In the genomic region with DNA sequence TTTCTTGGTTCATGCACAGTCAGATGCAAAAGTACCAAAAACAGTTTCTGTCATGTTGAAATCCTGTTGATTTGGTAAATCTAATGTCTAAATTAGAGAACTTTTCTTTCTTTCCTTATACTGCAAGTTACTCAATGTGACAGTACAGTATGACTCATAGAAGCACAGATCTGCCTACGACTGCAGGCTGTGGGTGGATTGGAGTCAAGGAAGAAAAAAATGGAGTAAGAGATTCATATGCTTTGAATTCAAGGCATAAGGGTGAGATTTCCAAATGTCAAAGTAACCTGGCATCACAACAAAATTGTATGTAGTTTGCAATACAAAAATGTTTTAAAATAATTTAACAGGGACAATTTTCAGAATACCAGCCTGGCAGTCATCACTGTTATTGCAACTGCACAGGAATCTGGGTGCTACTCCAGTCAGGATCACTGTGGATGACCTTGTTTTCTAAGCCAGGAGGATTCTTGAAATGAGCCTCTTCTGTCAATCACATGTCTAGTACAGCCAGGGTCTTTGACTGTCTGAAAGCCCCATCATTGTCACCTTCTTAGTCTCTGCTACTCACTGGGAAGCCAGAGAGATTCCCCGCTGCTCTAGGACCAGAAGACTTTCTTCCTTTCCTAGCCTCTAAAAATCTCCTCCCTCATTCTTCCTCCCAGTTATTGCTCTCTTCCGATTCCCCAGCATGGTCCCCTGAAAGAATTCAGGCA, we compare ENCODE assay signal across 9 cellular contexts.
A peak's percentile ranks its signal among the peaks of the same experiment; 100 is the strongest.
DNase-seq lines count a peak whose midpoint lies in the region; ATAC-seq and TF ChIP-seq lines count a peak whose summit lies in the region.
"Had no signal": no experiment of that assay in that cellular context is flagged by ENCODE, and none has a peak within 500 bp of the region (broad histone marks: within the 10 kb centered on the region; RNA-seq: fewer than 3 reads in every experiment).

No MANE protein-coding gene starts in this region.

- H3K4me3 Mint-ChIP-seq in nephron progenitor cell = no peak overlapping the region
- H3K4me3 Mint-ChIP-seq: activated naive CD8-positive, alpha-beta T cell had no signal

- peak overlapping the region; percentile 72 for H3K27ac ChIP-seq in epithelial cell of prostate

- H3K4me1 Mint-ChIP-seq in nephron progenitor cell = peaks cover 60% of the 10 kb centered on the region

- DNase-seq in Ammon's horn (ENCODE audit: low spot score) = peak; percentile 66
- peak; percentile 96 for DNase-seq in NOMO-1 treated with dmso at 0.1 percent for 144 hours (lab: John Stamatoyannopoulos, UW; ENCODE audit: unreplicated experiment)
- DNase-seq in epithelial cell of prostate (ENCODE audit: low read depth, low spot score) = peak; percentile 29
- DNase-seq in nephron progenitor cell = no peak
- no peak for DNase-seq in NAMALWA (ENCODE audit: low spot score)
- no peak for DNase-seq in NCI-H748 treated with DMSO at 0.1 percent for 48 hours (lab: John Stamatoyannopoulos, UW)

- no peaks in the 10 kb centered on the region for H3K36me3 Mint-ChIP-seq in nephron progenitor cell (ENCODE audit: low read depth)
- H3K36me3 Mint-ChIP-seq: activated naive CD8-positive, alpha-beta T cell had no signal

- ATAC-seq in GM18511 (IDR thresholded peaks at IDR 0.05; ENCODE audit: unreplicated experiment) (no peak), HG02981 (IDR thresholded peaks at IDR 0.05; ENCODE audit: unreplicated experiment) (no peak)

- H3K27ac Mint-ChIP-seq in nephron progenitor cell = peak overlapping the region; percentile 15
- H3K27ac Mint-ChIP-seq: activated naive CD8-positive, alpha-beta T cell had no signal

- TF ChIP-seq CTCF in nephron progenitor cell (IDR thresholded peaks at IDR 0.05) = no peak

- no peaks in the 10 kb centered on the region for H3K27me3 Mint-ChIP-seq in nephron progenitor cell (ENCODE audit: low read depth, poor library complexity)
- H3K27me3 Mint-ChIP-seq: activated naive CD8-positive, alpha-beta T cell had no signal

- H3K9me3 Mint-ChIP-seq in nephron progenitor cell = peaks cover under 1% of the 10 kb centered on the region

Comparison
In these comparisons a context has a peak if more than half of its experiments do, and no peak if none do; other contexts are left out.
1. DNase-seq: peak in Ammon's horn (single experiment), NOMO-1 treated with dmso at 0.1 percent for 144 hours (single experiment) and epithelial cell of prostate (single experiment); none in nephron progenitor cell (single experiment), NAMALWA (single experiment) and NCI-H748 treated with DMSO at 0.1 percent for 48 hours (single experiment).